In the genomic region with DNA sequence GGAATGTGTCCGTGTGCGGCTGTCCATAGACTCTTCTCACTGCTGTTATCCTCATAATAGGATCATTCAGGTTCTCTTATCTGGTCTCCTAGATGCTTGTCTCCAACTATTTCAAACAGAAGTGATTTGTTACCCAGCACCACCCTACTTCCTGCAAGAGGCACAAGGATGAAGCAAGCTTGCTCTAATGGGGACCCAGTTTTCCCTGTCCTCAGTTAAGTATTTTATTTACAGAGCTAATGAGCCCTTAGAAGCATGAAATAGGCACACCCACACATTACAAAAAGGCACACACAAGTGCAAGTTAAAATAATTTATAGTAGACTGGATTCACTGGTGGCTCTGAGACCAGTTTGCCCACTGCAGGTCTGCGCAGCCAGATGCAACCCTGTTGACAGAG, we compare ENCODE assay signal across 17 cellular contexts.
DNase-seq lines count a peak whose midpoint lies in the region; FAIRE-seq and TF ChIP-seq lines count a peak whose summit lies in the region.
"Had no signal": no experiment of that assay in that cellular context is flagged by ENCODE, and none has a peak within 500 bp of the region (broad histone marks: within the 10 kb centered on the region; RNA-seq: fewer than 3 reads in every experiment).

No MANE protein-coding gene starts in this region.

- H3K4me1 ChIP-seq in astrocyte (ENCODE audit: insufficient read depth, low read length) (peaks cover 21% of the 10 kb centered on the region), ascending aorta (no peaks in the 10 kb centered on the region)

- no peak overlapping the region for H3K9ac ChIP-seq in astrocyte (ENCODE audit: low read length)
- H3K9ac ChIP-seq: SK-N-SH had no signal

- H3K27me3 Mint-ChIP-seq in HFFc6 (ENCODE audit: insufficient read depth) = peaks cover 4% of the 10 kb centered on the region
- peaks cover 20% of the 10 kb centered on the region for H3K27me3 Mint-ChIP-seq in astrocyte (ENCODE audit: low read depth, unreplicated experiment)
- H3K27me3 Mint-ChIP-seq: IgD-negative memory B cell had no signal

- H3K4me3 Mint-ChIP-seq in HFFc6 (no peak overlapping the region), astrocyte (ENCODE audit: unreplicated experiment) (no peak overlapping the region)
- H3K4me3 Mint-ChIP-seq: IgD-negative memory B cell had no signal

- no peaks in the 10 kb centered on the region for H3K36me3 ChIP-seq in astrocyte (ENCODE audit: insufficient read depth, low read length)
- no peaks in the 10 kb centered on the region for H3K36me3 ChIP-seq in ascending aorta

- no peaks in the 10 kb centered on the region for H3K9me3 ChIP-seq in astrocyte (ENCODE audit: insufficient read depth, low read depth, low read length)
- no peaks in the 10 kb centered on the region for H3K9me3 ChIP-seq in ascending aorta
- H3K9me3 ChIP-seq: SK-N-SH had no signal

- H3K4me1 Mint-ChIP-seq in HFFc6 (ENCODE audit: low read depth) (peaks cover 66% of the 10 kb centered on the region), astrocyte (ENCODE audit: low read depth, unreplicated experiment) (peaks cover 21% of the 10 kb centered on the region)
- H3K4me1 Mint-ChIP-seq: IgD-negative memory B cell had no signal

- peak overlapping the region; percentile 91 for H3K27ac Mint-ChIP-seq in HFFc6
- peak overlapping the region; percentile 27 for H3K27ac Mint-ChIP-seq in astrocyte (ENCODE audit: unreplicated experiment)
- H3K27ac Mint-ChIP-seq: IgD-negative memory B cell had no signal

- H3K4me3 ChIP-seq in astrocyte (ENCODE audit: insufficient read depth, low read depth, low read length) (no peak overlapping the region), ascending aorta (no peak overlapping the region)

- H3K27ac ChIP-seq in astrocyte (ENCODE audit: low read depth, low read length) (no peak overlapping the region), ascending aorta (no peak overlapping the region)

- H3K4me2 ChIP-seq in astrocyte (ENCODE audit: low read length) = no peak overlapping the region

- intact Hi-C loops in ascending aorta (cut with DNase I) = no loop called here

- no peak overlapping the region for H2AFZ ChIP-seq in astrocyte (ENCODE audit: low read depth, low read length)

- no peaks in the 10 kb centered on the region for H4K20me1 ChIP-seq in astrocyte (ENCODE audit: insufficient read depth, low read length)

- FAIRE-seq in astrocyte (lab: Jason Lieb, UNC) = no peak
- FAIRE-seq: G401.6, GM12891 had no signal

- H3K27me3 ChIP-seq in astrocyte (ENCODE audit: insufficient read depth, low read length) (no peaks in the 10 kb centered on the region), ascending aorta (no peaks in the 10 kb centered on the region)

- no peaks in the 10 kb centered on the region for H3K79me2 ChIP-seq in astrocyte (ENCODE audit: insufficient read depth, low read length)

- peaks cover 32% of the 10 kb centered on the region for H3K36me3 Mint-ChIP-seq in HFFc6 (ENCODE audit: low read depth)
- no peaks in the 10 kb centered on the region for H3K36me3 Mint-ChIP-seq in astrocyte (ENCODE audit: low read depth, unreplicated experiment)
- H3K36me3 Mint-ChIP-seq: IgD-negative memory B cell had no signal

- no peak for TF ChIP-seq CTCF in HFFc6 (IDR thresholded peaks at IDR 0.05)
- no peak for TF ChIP-seq CTCF in astrocyte (IDR thresholded peaks at IDR 0.05; ENCODE audit: insufficient read depth, low read depth, low read length)
- no peak for TF ChIP-seq CTCF in ascending aorta (IDR thresholded peaks at IDR 0.05)

- peak; percentile 63 for DNase-seq in COLO668 (lab: John Stamatoyannopoulos, UW; ENCODE audit: unreplicated experiment)
- no peak for DNase-seq in HFFc6
- DNase-seq in NCI-H345 treated with DMSO at 0.1 percent for 48 hours (lab: John Stamatoyannopoulos, UW; ENCODE audit: unreplicated experiment) = peak; percentile 58
- DNase-seq in astrocyte (ENCODE audit: low read depth) = no peak
- DNase-seq in NCI-H2171 treated with DMSO at 0.1 percent for 48 hours (lab: John Stamatoyannopoulos, UW) = no peak
- DNase-seq in SKM-1 (lab: John Stamatoyannopoulos, UW; ENCODE audit: unreplicated experiment) = no peak
- no peak for DNase-seq in ascending aorta (ENCODE audit: low spot score in 2 of 2)
- DNase-seq: AML-193, Calu3, DMS79 treated with DMSO at 0.1 percent for 48 hours, HCEC 1CT, NCI-H446 treated with DMSO at 0.1 percent for 48 hours, T-helper 2 cell had no signal

- no peaks in the 10 kb centered on the region for H3K9me3 Mint-ChIP-seq in HFFc6
- H3K9me3 Mint-ChIP-seq in astrocyte (ENCODE audit: unreplicated experiment) = no peaks in the 10 kb centered on the region

Comparison
In these comparisons a context has a peak if more than half of its experiments do, and no peak if none do; other contexts are left out.
1. DNase-seq: peak in COLO668 (single experiment) and NCI-H345 treated with DMSO at 0.1 percent for 48 hours (single experiment); none in HFFc6 (single experiment), astrocyte (single experiment), NCI-H2171 treated with DMSO at 0.1 percent for 48 hours (single experiment), SKM-1 (single experiment) and ascending aorta (0 of 2).